Comparison of ENCODE assay signal across 16 cellular contexts in the genomic region with DNA sequence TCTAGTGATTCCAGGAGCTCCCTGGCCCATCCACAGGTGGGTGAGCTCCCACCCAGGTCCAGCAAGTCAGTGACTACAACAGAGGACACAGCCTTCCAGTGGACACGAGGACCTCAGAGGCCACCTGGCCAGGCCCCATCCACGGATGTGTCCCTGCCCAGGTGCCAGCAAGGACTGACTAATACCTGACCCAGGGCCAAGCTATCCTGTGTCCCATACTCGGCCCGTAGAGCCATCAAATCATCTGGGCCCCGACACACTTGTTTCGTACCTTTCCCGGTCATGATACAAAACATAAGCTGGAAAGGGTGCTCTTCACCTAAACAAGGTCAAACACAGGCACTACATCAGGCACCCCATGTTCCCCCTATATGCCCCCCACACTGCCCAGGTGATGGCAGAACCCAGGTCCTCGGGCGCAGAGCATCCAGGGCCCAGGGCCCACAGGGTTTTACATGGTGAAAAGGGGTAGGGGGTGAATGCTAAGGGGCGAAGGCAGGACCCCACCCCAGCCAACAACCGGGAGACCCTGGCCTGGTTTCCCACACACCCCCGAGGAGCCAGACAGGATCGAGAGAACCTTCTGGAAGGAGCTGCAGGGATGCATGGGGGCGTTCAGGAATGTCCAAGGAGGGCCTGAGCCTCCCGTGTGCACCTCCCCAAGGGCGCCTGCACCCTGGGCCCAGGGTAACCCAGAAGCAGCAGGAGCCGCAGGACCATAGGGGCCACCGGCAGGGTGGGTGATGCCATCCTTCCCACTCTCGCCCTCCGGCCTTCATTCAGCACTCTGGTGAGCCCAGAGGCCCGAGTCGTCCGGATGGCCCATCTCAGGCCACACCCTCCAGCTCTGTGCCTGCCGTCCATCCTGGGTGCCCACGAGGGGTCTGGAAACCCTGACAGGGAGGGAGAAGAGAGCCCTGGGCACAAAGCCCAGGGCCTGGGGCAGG.
A peak's percentile ranks its signal among the peaks of the same experiment; 100 is the strongest.
DNase-seq lines count a peak whose midpoint lies in the region; ATAC-seq and TF ChIP-seq lines count a peak whose summit lies in the region.
"Had no signal": no experiment of that assay in that cellular context is flagged by ENCODE, and none has a peak within 500 bp of the region (broad histone marks: within the 10 kb centered on the region; RNA-seq: fewer than 3 reads in every experiment).

No MANE protein-coding gene starts in this region.

- TF ChIP-seq EP300 in gastroesophageal sphincter (IDR thresholded peaks at IDR 0.05) (no peak), tibial nerve (IDR thresholded peaks at IDR 0.05) (no peak)

- no peak for ATAC-seq in activated CD4-positive, alpha-beta T cell treated with anti-CD3 and anti-CD28 coated beads for 36 hours
- no peak for ATAC-seq in gastroesophageal sphincter
- no peak for ATAC-seq in HG03139 (IDR thresholded peaks at IDR 0.05; ENCODE audit: unreplicated experiment)
- ATAC-seq: activated T-helper 17 cell treated with anti-CD3 and anti-CD28 coated beads, Interleukin-2, amount 50 U/mL, for 72 hours; left lung; naive thymus-derived CD8-positive, alpha-beta T cell had no signal

- H3K4me1 Mint-ChIP-seq in activated CD4-positive, alpha-beta T cell treated with anti-CD3 and anti-CD28 coated beads, Interleukin-2, amount 10 ng/mL, durations not matched to agents 7 days and 5 days: peaks cover 38% of the 10 kb centered on the region
- peaks cover 32% of the 10 kb centered on the region for H3K4me1 Mint-ChIP-seq in activated CD4-positive, alpha-beta T cell treated with anti-CD3 and anti-CD28 coated beads for 36 hours

- H3K4me3 Mint-ChIP-seq in activated CD4-positive, alpha-beta T cell treated with anti-CD3 and anti-CD28 coated beads, Interleukin-2, amount 10 ng/mL, durations not matched to agents 7 days and 5 days: no peak overlapping the region
- H3K4me3 Mint-ChIP-seq in activated CD4-positive, alpha-beta T cell treated with anti-CD3 and anti-CD28 coated beads for 36 hours: no peak overlapping the region
- H3K4me3 Mint-ChIP-seq: activated T-helper 17 cell treated with anti-CD3 and anti-CD28 coated beads, Interleukin-2, amount 50 U/mL, for 72 hours; CD14-positive monocyte; HFFc6; naive thymus-derived CD8-positive, alpha-beta T cell had no signal

- H3K27ac ChIP-seq in gastroesophageal sphincter: peak overlapping the region; percentile 86 to 94 (median 92)
- no peak overlapping the region for H3K27ac ChIP-seq in osteoblast (ENCODE audit: low read depth, low read length)
- H3K27ac ChIP-seq in tibial nerve: peak overlapping the region in 3 of 4 donors; percentile 15 to 90 (median 88)
- H3K27ac ChIP-seq: left lung had no signal

- no peak for DNase-seq in activated CD4-positive, alpha-beta T cell treated with anti-CD3 and anti-CD28 coated beads, Interleukin-2, amount 10 ng/mL, durations not matched to agents 7 days and 5 days
- no peak for DNase-seq in activated CD4-positive, alpha-beta T cell treated with anti-CD3 and anti-CD28 coated beads for 36 hours
- peak; percentile 59 for DNase-seq in osteoblast (ENCODE audit: insufficient read length, low spot score, missing footprints)
- no peak for DNase-seq in tibial nerve (ENCODE audit: low spot score in 2 of 2)
- no peak for DNase-seq in glomerular visceral epithelial cell (ENCODE audit: extremely low spot score)
- no peak for DNase-seq in KG1 (lab: John Stamatoyannopoulos, UW)
- DNase-seq: 8988T; HFFc6; NCI-H1048; stimulated activated CD4-positive, alpha-beta T cell treated with anti-CD3 and anti-CD28 coated beads, Interleukin-2, amount 100 ng/mL, for 48 hours had no signal

- no peaks in the 10 kb centered on the region for H3K9me3 Mint-ChIP-seq in activated CD4-positive, alpha-beta T cell treated with anti-CD3 and anti-CD28 coated beads, Interleukin-2, amount 10 ng/mL, durations not matched to agents 7 days and 5 days
- H3K9me3 Mint-ChIP-seq in activated CD4-positive, alpha-beta T cell treated with anti-CD3 and anti-CD28 coated beads for 36 hours (ENCODE audit: low read depth): no peaks in the 10 kb centered on the region
- H3K9me3 Mint-ChIP-seq: activated T-helper 17 cell treated with anti-CD3 and anti-CD28 coated beads, Interleukin-2, amount 50 U/mL, for 72 hours; CD14-positive monocyte; HFFc6; naive thymus-derived CD8-positive, alpha-beta T cell had no signal

- peaks cover 21% of the 10 kb centered on the region for H3K79me2 ChIP-seq in osteoblast (ENCODE audit: insufficient read depth, low read length)

- H3K36me3 ChIP-seq in gastroesophageal sphincter (no peaks in the 10 kb centered on the region), osteoblast (ENCODE audit: insufficient read depth, low read length) (no peaks in the 10 kb centered on the region), tibial nerve (no peaks in the 10 kb centered on the region)
- H3K36me3 ChIP-seq: left lung had no signal

- H3K4me2 ChIP-seq in osteoblast (ENCODE audit: insufficient read depth, low read length): no peak overlapping the region

- H3K27me3 Mint-ChIP-seq in activated CD4-positive, alpha-beta T cell treated with anti-CD3 and anti-CD28 coated beads, Interleukin-2, amount 10 ng/mL, durations not matched to agents 7 days and 5 days: no peaks in the 10 kb centered on the region
- H3K27me3 Mint-ChIP-seq in activated CD4-positive, alpha-beta T cell treated with anti-CD3 and anti-CD28 coated beads for 36 hours: peaks cover 2% of the 10 kb centered on the region
- H3K27me3 Mint-ChIP-seq: activated T-helper 17 cell treated with anti-CD3 and anti-CD28 coated beads, Interleukin-2, amount 50 U/mL, for 72 hours; naive thymus-derived CD8-positive, alpha-beta T cell had no signal

- peak overlapping the region in 1 of 2 donors; percentile 55 for H3K4me3 ChIP-seq in gastroesophageal sphincter
- H3K4me3 ChIP-seq in osteoblast (ENCODE audit: insufficient read depth, low read length): no peak overlapping the region
- H3K4me3 ChIP-seq in tibial nerve: peak overlapping the region in 1 of 4 donors; percentile 49
- H3K4me3 ChIP-seq: left lung had no signal

- TF ChIP-seq CTCF in gastroesophageal sphincter (IDR thresholded peaks at IDR 0.05): no peak
- no peak for TF ChIP-seq CTCF in osteoblast (IDR thresholded peaks at IDR 0.05; ENCODE audit: extremely low read depth, low read depth, low read length)
- no peak for TF ChIP-seq CTCF in tibial nerve (IDR thresholded peaks at IDR 0.05)

- H3K36me3 Mint-ChIP-seq in activated CD4-positive, alpha-beta T cell treated with anti-CD3 and anti-CD28 coated beads, Interleukin-2, amount 10 ng/mL, durations not matched to agents 7 days and 5 days (ENCODE audit: low read depth): no peaks in the 10 kb centered on the region
- peaks cover 1% of the 10 kb centered on the region for H3K36me3 Mint-ChIP-seq in activated CD4-positive, alpha-beta T cell treated with anti-CD3 and anti-CD28 coated beads for 36 hours (ENCODE audit: low read depth)
- H3K36me3 Mint-ChIP-seq: naive thymus-derived CD8-positive, alpha-beta T cell had no signal

- H3K9me3 ChIP-seq in gastroesophageal sphincter: no peaks in the 10 kb centered on the region
- no peaks in the 10 kb centered on the region for H3K9me3 ChIP-seq in osteoblast (ENCODE audit: low read depth, low read length)
- no peaks in the 10 kb centered on the region for H3K9me3 ChIP-seq in tibial nerve
- H3K9me3 ChIP-seq: left lung had no signal

- CTCF ChIA-PET in activated CD4-positive, alpha-beta T cell treated with anti-CD3 and anti-CD28 coated beads, Interleukin-2, amount 10 ng/mL, durations not matched to agents 7 days and 5 days (lab: Charles Lee): interaction anchor here (0.7 to 1.5 kb wide), 3 partner anchors 10 to 39 kb away, joined by 3 to 4 read pairs (median 3); no protein-coding TSS in a partner anchor
- CTCF ChIA-PET in activated CD4-positive, alpha-beta T cell treated with anti-CD3 and anti-CD28 coated beads for 36 hours (lab: Charles Lee): interaction anchor here (1.1 to 2.4 kb wide), 2 partner anchors 10 to 21 kb away, joined by 3 to 6 read pairs; no protein-coding TSS in a partner anchor

- intact Hi-C loops in activated CD4-positive, alpha-beta T cell treated with anti-CD3 and anti-CD28 coated beads for 36 hours (cut with DNase I, micrococcal nuclease): no loop called here

- POLR2A ChIA-PET in activated CD4-positive, alpha-beta T cell treated with anti-CD3 and anti-CD28 coated beads, Interleukin-2, amount 10 ng/mL, durations not matched to agents 7 days and 5 days (lab: Charles Lee): no interaction called here
- POLR2A ChIA-PET in activated CD4-positive, alpha-beta T cell treated with anti-CD3 and anti-CD28 coated beads for 36 hours (lab: Charles Lee): interaction anchor here (0.6 kb wide), 1 partner anchor 31 kb away, joined by 3 read pairs; no protein-coding TSS in a partner anchor

- H3K27me3 ChIP-seq in gastroesophageal sphincter (no peaks in the 10 kb centered on the region), osteoblast (ENCODE audit: insufficient read depth, low read length) (no peaks in the 10 kb centered on the region), tibial nerve (no peaks in the 10 kb centered on the region)
- H3K27me3 ChIP-seq: left lung had no signal

- H4K20me1 ChIP-seq in osteoblast (ENCODE audit: insufficient read depth, low read length): no peaks in the 10 kb centered on the region

- H3K27ac Mint-ChIP-seq in activated CD4-positive, alpha-beta T cell treated with anti-CD3 and anti-CD28 coated beads, Interleukin-2, amount 10 ng/mL, durations not matched to agents 7 days and 5 days: peak overlapping the region; percentile 6
- H3K27ac Mint-ChIP-seq in activated CD4-positive, alpha-beta T cell treated with anti-CD3 and anti-CD28 coated beads for 36 hours: no peak overlapping the region
- H3K27ac Mint-ChIP-seq: activated T-helper 17 cell treated with anti-CD3 and anti-CD28 coated beads, Interleukin-2, amount 50 U/mL, for 72 hours; HFFc6 had no signal

- WGBS in gastroesophageal sphincter (ENCODE audit: low coverage in 1 of 2), 2 donors: 96% methylated on average over 5 of the region's 25 CpGs; no CpG with 5 or more reads in 1 of the 2 donors
- WGBS in tibial nerve, 2 donors: 68 to 80% methylated on average over 21 to 24 of the region's 25 CpGs

- H3K4me1 ChIP-seq in gastroesophageal sphincter (peaks cover 4 to 98% (median 66%) of the 10 kb centered on the region in 3 donors), osteoblast (ENCODE audit: insufficient read depth, low read length) (peaks cover 13% of the 10 kb centered on the region), tibial nerve (peaks cover 0 to 93% (median 66%) of the 10 kb centered on the region in 4 donors)

- H2AFZ ChIP-seq in osteoblast (ENCODE audit: low read length): no peak overlapping the region

- no peak for TF ChIP-seq POLR2A in gastroesophageal sphincter (IDR thresholded peaks at IDR 0.05)
- no peak for TF ChIP-seq POLR2A in tibial nerve (IDR thresholded peaks at IDR 0.05)
